In the genomic region with DNA sequence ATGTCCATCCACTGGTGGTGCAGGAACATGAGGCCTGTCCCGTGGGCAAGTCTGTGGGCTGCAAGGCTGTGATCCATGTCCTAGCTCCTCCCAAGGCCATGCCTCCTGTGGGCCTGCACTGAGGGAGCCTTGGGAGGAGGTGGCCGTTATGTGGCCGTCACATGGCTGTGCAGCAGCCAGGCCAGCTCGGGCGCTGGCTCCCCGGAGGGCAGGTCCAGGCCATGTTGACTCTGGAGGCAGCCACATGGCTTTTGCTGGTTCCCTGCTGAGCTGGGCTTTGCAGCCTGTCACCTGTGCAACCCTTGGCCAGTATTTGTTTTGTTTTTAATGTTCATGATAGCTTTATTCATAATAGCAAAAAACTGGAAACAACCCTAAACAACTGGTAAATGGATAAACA, we compare ENCODE assay signal across 27 cellular contexts. TPM values are rescaled to one million over a fixed set of nuclear protein-coding genes. Genes with fewer than 3 reads are reported as not detected.
"Had no signal": no experiment of that assay in that cellular context is flagged by ENCODE, and none has a peak within 500 bp of the region (broad histone marks: within the 10 kb centered on the region; RNA-seq: fewer than 3 reads in every experiment).

No MANE protein-coding gene starts in this region.

- DNase-seq: hypothalamus; immature natural killer cell; kidney; left colon; lower lobe of right lung; mammary epithelial cell; mesenchymal stem cell; naive thymus-derived CD8-positive, alpha-beta T cell; ovary; stimulated activated CD4-positive, alpha-beta T cell treated with anti-CD3 and anti-CD28 coated beads, Interleukin-12 subunit alpha, Interleukin-12 subunit beta, amount 100 ng/mL, for 4 hours; stimulated activated CD4-positive, alpha-beta T cell treated with anti-CD3 and anti-CD28 coated beads, Interleukin-15, amount 100 ng/mL, for 24 hours; stimulated activated CD4-positive, alpha-beta T cell treated with anti-CD3 and anti-CD28 coated beads, Interleukin-2, amount 100 ng/mL, for 24 hours; stimulated activated CD4-positive, alpha-beta T cell treated with anti-CD3 and anti-CD28 coated beads, Interleukin-4, amount 100 ng/mL, for 1 hour; stimulated activated naive B cell treated with anti-CD40 and anti-IgM and Interleukin-4, amounts not matched to agents 10 μg/mL and 1 μg/mL and 100 μg/mL, for 72 hours; stimulated activated naive CD8-positive, alpha-beta T cell treated with anti-CD3 and anti-CD28 coated beads, Interleukin-15, Interleukin-2, amounts not matched to agents 100 U/mL and 50 U/mL, for 24 hours; stomach; testis; thyroid gland; transverse colon; upper lobe of right lung had no signal

- H3K36me3 ChIP-seq: left lung, lower lobe of right lung, ovary, right atrium auricular region, stomach, thyroid gland, transverse colon, upper lobe of right lung had no signal

- H3K27me3 ChIP-seq: ovary, right atrium auricular region, testis, thyroid gland had no signal

- H3K36me3 Mint-ChIP-seq: immature natural killer cell; naive thymus-derived CD8-positive, alpha-beta T cell had no signal

- H3K4me3 Mint-ChIP-seq: immature natural killer cell; naive thymus-derived CD8-positive, alpha-beta T cell; nephron; neural crest cell; stimulated activated naive B cell treated with anti-CD40 and anti-IgM and Interleukin-4, amounts not matched to agents 10 μg/mL and 1 μg/mL and 100 μg/mL, for 72 hours had no signal

- H3K4me1 Mint-ChIP-seq: immature natural killer cell; stimulated activated naive B cell treated with anti-CD40 and anti-IgM and Interleukin-4, amounts not matched to agents 10 μg/mL and 1 μg/mL and 100 μg/mL, for 72 hours had no signal

- H3K9me3 Mint-ChIP-seq: immature natural killer cell, neural crest cell had no signal

- H3K4me3 ChIP-seq: left lung, lower lobe of right lung, ovary, right atrium auricular region, skin epidermis, stomach, testis, thyroid gland, transverse colon, upper lobe of right lung had no signal

- H3K4me1 ChIP-seq: left lung, lower lobe of right lung, right atrium auricular region, stomach, thyroid gland, transverse colon, upper lobe of right lung had no signal

- ATAC-seq: left colon; left lung; lower lobe of right lung; naive thymus-derived CD8-positive, alpha-beta T cell; sciatic nerve; stimulated activated naive B cell treated with anti-CD40 and anti-IgM and Interleukin-4, amounts not matched to agents 10 μg/mL and 1 μg/mL and 100 μg/mL, for 72 hours; stimulated activated naive CD8-positive, alpha-beta T cell treated with anti-CD3 and anti-CD28 coated beads, Interleukin-15, Interleukin-2, amounts not matched to agents 100 U/mL and 50 U/mL, for 24 hours; upper lobe of right lung had no signal

- H3K9me3 ChIP-seq: left lung, lower lobe of right lung, right atrium auricular region, testis, thyroid gland, transverse colon, upper lobe of right lung had no signal

- H3K27ac ChIP-seq: left lung, lower lobe of right lung, ovary, right atrium auricular region, skin epidermis, stomach, testis, thyroid gland, transverse colon, upper lobe of right lung had no signal

- H3K27ac Mint-ChIP-seq: immature natural killer cell; nephron; progenitor cell of endocrine pancreas; stimulated activated naive B cell treated with anti-CD40 and anti-IgM and Interleukin-4, amounts not matched to agents 10 μg/mL and 1 μg/mL and 100 μg/mL, for 72 hours had no signal

RNA-seq across cellular contexts. Expression of gene ADRA2C, which starts 13.3 kb away (rescaled TPM):
- total RNA-seq: naive thymus-derived CD8-positive, alpha-beta T cell had no signal
- polyA plus RNA-seq: immature natural killer cell; naive thymus-derived CD8-positive, alpha-beta T cell had no signal
